Comparison of ENCODE assay signal across 16 cellular contexts in the genomic region with DNA sequence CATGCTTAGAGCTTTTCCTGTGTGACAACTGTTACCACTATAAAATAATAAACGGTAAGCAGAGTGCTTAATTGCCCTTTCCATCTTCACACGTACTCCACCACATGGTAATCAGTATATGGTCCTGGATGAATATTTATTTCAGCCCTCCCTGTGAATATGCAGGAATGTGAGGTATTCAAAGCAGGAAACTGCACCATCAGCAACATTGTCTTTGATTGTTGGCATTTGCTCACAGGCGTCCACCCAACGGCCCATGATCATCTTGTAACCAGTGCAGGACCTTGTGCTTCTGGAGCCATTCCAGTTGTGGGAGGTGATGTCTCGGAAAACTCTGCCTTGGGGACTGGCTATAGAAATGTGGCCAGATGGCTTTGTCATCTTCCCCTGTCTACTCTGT.
"Had no signal": no experiment of that assay in that cellular context is flagged by ENCODE, and none has a peak within 500 bp of the region (broad histone marks: within the 10 kb centered on the region; RNA-seq: fewer than 3 reads in every experiment).

No MANE protein-coding gene starts in this region.

- H3K36me3 ChIP-seq: esophagus squamous epithelium, tibial artery had no signal

- H3K36me3 Mint-ChIP-seq: brain had no signal

- H3K4me1 Mint-ChIP-seq: activated naive CD8-positive, alpha-beta T cell treated with anti-CD3 and anti-CD28 coated beads, Interleukin-2, amount 10 ng/mL, durations not matched to agents 7 days and 5 days had no signal

- DNase-seq: activated CD4-positive, alpha-beta T cell treated with anti-CD3 and anti-CD28 coated beads, Interleukin-2, amount 50 U/mL, for 1 hour; activated CD8-positive, alpha-beta memory T cell treated with anti-CD3 and anti-CD28 coated beads for 24 hours; activated CD8-positive, alpha-beta memory T cell treated with anti-CD3 and anti-CD28 coated beads, Interleukin-2, amount 50 U/mL, for 48 hours; activated naive CD8-positive, alpha-beta T cell treated with anti-CD3 and anti-CD28 coated beads, Interleukin-2, amount 10 ng/mL, durations not matched to agents 7 days and 5 days; amygdala; central memory CD4-positive, alpha-beta T cell; esophagus squamous epithelium; islet precursor cell; midbrain; stimulated activated CD4-positive, alpha-beta T cell treated with anti-CD3 and anti-CD28 coated beads, Interleukin-2, amount 100 ng/mL, for 24 hours; stimulated activated naive CD4-positive, alpha-beta T cell treated with Interleukin-2 at 50 U/mL for 16 hours; T-helper 1 cell; T1000; tibial artery had no signal

- H3K9me3 ChIP-seq: tibial artery had no signal

- H3K27me3 ChIP-seq: esophagus squamous epithelium, tibial artery had no signal

- H3K4me1 ChIP-seq: tibial artery had no signal

- H3K4me3 ChIP-seq: esophagus squamous epithelium, tibial artery had no signal

- H3K27me3 Mint-ChIP-seq: activated naive CD8-positive, alpha-beta T cell treated with anti-CD3 and anti-CD28 coated beads, Interleukin-2, amount 10 ng/mL, durations not matched to agents 7 days and 5 days had no signal

- H3K4me3 Mint-ChIP-seq: activated naive CD8-positive, alpha-beta T cell treated with anti-CD3 and anti-CD28 coated beads, Interleukin-2, amount 10 ng/mL, durations not matched to agents 7 days and 5 days; brain; nephron had no signal

- H3K27ac ChIP-seq: esophagus squamous epithelium, tibial artery had no signal
